22 cellular contexts compared by ENCODE assay signal in the genomic region with DNA sequence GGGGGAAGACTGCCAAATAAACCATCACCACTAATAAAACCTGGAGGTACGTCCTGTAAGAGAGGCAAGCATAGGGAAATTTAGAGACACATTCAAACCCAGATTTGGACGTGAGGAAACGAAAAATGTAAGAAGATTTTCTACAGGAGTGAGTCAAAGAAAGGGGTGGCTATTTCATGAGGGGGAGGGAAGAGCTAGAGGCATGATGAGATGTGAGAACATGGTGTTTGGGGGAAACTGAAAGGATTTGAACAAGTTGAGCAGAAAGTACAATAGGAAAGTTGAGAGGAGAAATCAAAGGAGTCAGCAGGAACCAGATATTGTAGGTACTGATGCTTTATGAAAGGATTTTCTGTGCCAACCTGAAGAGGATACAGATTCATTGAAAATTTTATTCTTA.
DNase-seq lines count a peak whose midpoint lies in the region; ATAC-seq and TF ChIP-seq lines count a peak whose summit lies in the region.
"Had no signal": no experiment of that assay in that cellular context is flagged by ENCODE, and none has a peak within 500 bp of the region (broad histone marks: within the 10 kb centered on the region; RNA-seq: fewer than 3 reads in every experiment).

No MANE protein-coding gene starts in this region.

- peak overlapping the region; percentile 90 for H3K9ac ChIP-seq in OCI-LY3 (ENCODE audit: low read length)
- H3K9ac ChIP-seq: BLaER1 treated with 17β-estradiol and CSF1 and Interleukin-3, amounts not matched to agents 10 nM and 100 nM had no signal

- no peaks in the 10 kb centered on the region for H3K36me3 Mint-ChIP-seq in endothelial cell (ENCODE audit: low read depth, unreplicated experiment)
- H3K36me3 Mint-ChIP-seq: CD14-positive monocyte; CD8-positive, alpha-beta memory T cell had no signal

- H3K4me1 ChIP-seq in OCI-LY3 (ENCODE audit: low read length), result peaks cover 56% of the 10 kb centered on the region
- H3K4me1 ChIP-seq: BE2C; BLaER1 treated with 17β-estradiol and CSF1 and Interleukin-3, amounts not matched to agents 10 nM and 100 nM had no signal

- no peaks in the 10 kb centered on the region for H3K9me3 ChIP-seq in OCI-LY3 (ENCODE audit: insufficient read depth, low read length)
- H3K9me3 ChIP-seq: BE2C; BLaER1 treated with 17β-estradiol and CSF1 and Interleukin-3, amounts not matched to agents 10 nM and 100 nM had no signal

- ATAC-seq in GM18502 (IDR thresholded peaks at IDR 0.05; ENCODE audit: poor library complexity, unreplicated experiment) (peak; percentile 65), GM18907 (IDR thresholded peaks at IDR 0.05; ENCODE audit: unreplicated experiment) (peak; percentile 50), HG03432 (IDR thresholded peaks at IDR 0.05; ENCODE audit: unreplicated experiment) (peak; percentile 45), HG02885 (IDR thresholded peaks at IDR 0.05; ENCODE audit: poor library complexity, unreplicated experiment) (no peak)
- ATAC-seq: GM12878, GM23338 had no signal

- DNase-seq in endothelial cell (ENCODE audit: low spot score), result no peak
- no peak for DNase-seq in NCI-H2227 treated with DMSO at 0.1 percent for 48 hours (lab: John Stamatoyannopoulos, UW)
- DNase-seq in iPS-NIHi11 (ENCODE audit: low spot score), result no peak
- DNase-seq: BE2C; CD4-positive, alpha-beta T cell; CD8-positive, alpha-beta memory T cell; DMS 273 treated with DMSO at 0.1 percent for 48 hours; DMS79; EL; GDM1; H9; HFFc6 had no signal

- peaks cover 4% of the 10 kb centered on the region for H3K36me3 ChIP-seq in OCI-LY3 (replicated peaks; ENCODE audit: low read depth, low read length)
- H3K36me3 ChIP-seq: BE2C; BLaER1 treated with 17β-estradiol and CSF1 and Interleukin-3, amounts not matched to agents 10 nM and 100 nM had no signal

- H2AFZ ChIP-seq in OCI-LY3 (ENCODE audit: low read depth, low read length), result peak overlapping the region; percentile 85
- H2AFZ ChIP-seq: GM23338 had no signal

- H3K4me2 ChIP-seq in OCI-LY3 (ENCODE audit: low read length), result peak overlapping the region; percentile 99
- H3K4me2 ChIP-seq: BLaER1 treated with 17β-estradiol and CSF1 and Interleukin-3, amounts not matched to agents 10 nM and 100 nM; GM23338 had no signal

- TF ChIP-seq CTCF in OCI-LY3 (IDR thresholded peaks at IDR 0.05; ENCODE audit: low read depth, low read length) (no peak), endothelial cell (IDR thresholded peaks at IDR 0.05; ENCODE audit: unreplicated experiment) (no peak)

- H3K27ac ChIP-seq in OCI-LY3 (ENCODE audit: low read length), result peak overlapping the region; percentile 99
- H3K27ac ChIP-seq: 22Rv1; BLaER1 treated with 17β-estradiol and CSF1 and Interleukin-3, amounts not matched to agents 10 nM and 100 nM had no signal

- H3K4me1 Mint-ChIP-seq in endothelial cell (ENCODE audit: unreplicated experiment), result peaks cover 33% of the 10 kb centered on the region
- H3K4me1 Mint-ChIP-seq: CD14-positive monocyte; CD8-positive, alpha-beta memory T cell had no signal

- H3K9me3 Mint-ChIP-seq in endothelial cell (ENCODE audit: unreplicated experiment), result no peaks in the 10 kb centered on the region
- H3K9me3 Mint-ChIP-seq: GM23338, H9 had no signal

- H3K27me3 ChIP-seq in OCI-LY3 (ENCODE audit: low read depth, low read length), result no peaks in the 10 kb centered on the region
- H3K27me3 ChIP-seq: BE2C; BLaER1 treated with 17β-estradiol and CSF1 and Interleukin-3, amounts not matched to agents 10 nM and 100 nM had no signal

- no peaks in the 10 kb centered on the region for H3K27me3 Mint-ChIP-seq in endothelial cell (ENCODE audit: unreplicated experiment)
- H3K27me3 Mint-ChIP-seq: CD4-positive, alpha-beta T cell; CD8-positive, alpha-beta memory T cell had no signal

- H3K79me2 ChIP-seq in OCI-LY3 (ENCODE audit: low read length), result no peaks in the 10 kb centered on the region

- no peak overlapping the region for H3K27ac Mint-ChIP-seq in endothelial cell (ENCODE audit: unreplicated experiment)
- H3K27ac Mint-ChIP-seq: CD14-positive monocyte; CD4-positive, alpha-beta T cell; CD8-positive, alpha-beta memory T cell; GM23338; H9; HFFc6 had no signal

- peak overlapping the region; percentile 75 for H3K4me3 ChIP-seq in OCI-LY3 (ENCODE audit: low read length)
- H3K4me3 ChIP-seq: BLaER1 treated with 17β-estradiol and CSF1 and Interleukin-3, amounts not matched to agents 10 nM and 100 nM; GM12878; GM23338 had no signal

- H3K4me3 Mint-ChIP-seq in endothelial cell (ENCODE audit: unreplicated experiment), result no peak overlapping the region
- H3K4me3 Mint-ChIP-seq: CD14-positive monocyte; CD4-positive, alpha-beta T cell; CD8-positive, alpha-beta memory T cell; GM23338; H9; HFFc6 had no signal

- no peaks in the 10 kb centered on the region for H4K20me1 ChIP-seq in OCI-LY3 (ENCODE audit: insufficient read depth, low read length)
- H4K20me1 ChIP-seq: BLaER1 treated with 17β-estradiol and CSF1 and Interleukin-3, amounts not matched to agents 10 nM and 100 nM had no signal
